In the genomic region with DNA sequence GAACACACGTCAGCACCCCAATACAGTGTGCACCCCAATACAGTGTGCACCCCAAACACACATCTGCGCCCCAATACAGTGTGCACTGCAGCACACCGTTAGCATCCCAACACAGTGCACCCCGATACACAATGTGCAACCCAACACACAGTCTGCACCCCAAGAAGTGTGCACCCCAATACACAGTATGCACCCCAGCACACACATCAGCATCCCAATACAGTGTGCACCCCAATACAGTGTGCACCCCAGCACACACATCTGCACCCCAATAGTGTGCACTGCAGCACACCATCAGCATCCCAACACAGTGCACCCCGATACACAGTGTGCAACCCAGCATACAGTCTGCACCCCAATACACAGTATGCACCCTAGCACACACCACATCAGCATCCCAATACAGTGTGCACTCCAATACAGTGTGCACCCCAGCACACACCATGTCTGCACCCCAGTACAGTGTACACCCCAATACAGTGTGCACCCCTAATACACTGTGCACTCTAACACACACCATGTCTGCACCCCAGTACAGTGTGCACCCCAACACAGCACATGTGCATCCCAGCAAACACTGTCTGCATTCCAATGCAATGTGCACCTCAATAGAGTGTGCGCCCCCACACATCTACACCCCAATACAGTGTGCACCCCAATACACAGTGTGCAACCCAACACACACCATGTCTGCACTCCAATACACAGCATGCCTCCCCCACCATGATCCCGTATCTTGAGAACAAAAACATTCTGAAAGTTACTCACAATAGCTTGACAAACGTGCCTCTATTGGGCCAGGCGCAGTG, we compare ENCODE assay signal across 8 cellular contexts. TPM values are rescaled to one million over a fixed set of nuclear protein-coding genes. Genes with fewer than 3 reads are reported as not detected.
DNase-seq lines count a peak whose midpoint lies in the region; ATAC-seq, FAIRE-seq and TF ChIP-seq lines count a peak whose summit lies in the region.

No MANE protein-coding gene starts in this region.

- H3K27me3 ChIP-seq in thoracic aorta (replicated peaks; ENCODE audit: insufficient read depth) (no peaks in the 10 kb centered on the region), small intestine (ENCODE audit: control insufficient read depth in 2 of 2, insufficient read depth in 2 of 2, low read length in 2 of 2) (no peaks in the 10 kb centered on the region)

- TF ChIP-seq CTCF in A549 (IDR thresholded peaks at IDR 0.05): no peak
- TF ChIP-seq CTCF in activated B cell treated with CpG ODN at 0.5 μM for 24 hours (IDR thresholded peaks at IDR 0.05): no peak
- no peak for TF ChIP-seq CTCF in thoracic aorta (IDR thresholded peaks at IDR 0.05)

- ATAC-seq in A549 (no peak), GM21825 (IDR thresholded peaks at IDR 0.05; ENCODE audit: unreplicated experiment) (peak; percentile 5), activated B cell treated with CpG ODN at 0.5 μM for 24 hours (ENCODE audit: low read depth) (no peak), thoracic aorta (ENCODE audit: insufficient number of reproducible peaks, low FRiP score, low read depth) (no peak)

- DNase-seq in A549 (ENCODE audit: low read depth in 1 of 2, low spot score in 1 of 2) (no peak), activated B cell treated with CpG ODN at 0.5 μM for 24 hours (no peak), thoracic aorta (ENCODE audit: low spot score) (no peak), small intestine (no peak), ureter (ENCODE audit: low spot score) (no peak), NCI-H1092 (lab: John Stamatoyannopoulos, UW) (no peak)

- peak overlapping the region; percentile 76 for H3K27ac Mint-ChIP-seq in activated B cell treated with CpG ODN at 0.5 μM for 24 hours

- intact Hi-C loops in activated B cell treated with CpG ODN at 0.5 μM for 24 hours (cut with micrococcal nuclease): loop anchor here (1.0 kb wide), 3 partner anchors 9 to 61 kb away; no protein-coding TSS in a partner anchor

- no peak for TF ChIP-seq RAD21 in A549 (conservative IDR thresholded peaks at IDR 0.05 in 1 of 2, IDR thresholded peaks at IDR 0.05 in 1 of 2)

- H3K36me3 ChIP-seq in thoracic aorta: no peaks in the 10 kb centered on the region
- no peaks in the 10 kb centered on the region for H3K36me3 ChIP-seq in small intestine (ENCODE audit: control insufficient read depth in 2 of 2, insufficient read depth in 2 of 2, low read length in 2 of 2)

- no peak for TF ChIP-seq POLR2A in A549 (IDR thresholded peaks at IDR 0.05; ENCODE audit: low read length)

- no peaks in the 10 kb centered on the region for H3K9me3 Mint-ChIP-seq in activated B cell treated with CpG ODN at 0.5 μM for 24 hours

- no peaks in the 10 kb centered on the region for H3K27me3 Mint-ChIP-seq in activated B cell treated with CpG ODN at 0.5 μM for 24 hours

- 59% methylated on average over 5 of the region's 9 CpGs for WGBS in A549 (ENCODE audit: missing lambda C conversion rate)
- WGBS in small intestine, 3 donors: 55 to 64% (median 60%) methylated on average over 9 of the region's 9 CpGs

- H3K4me3 Mint-ChIP-seq in activated B cell treated with CpG ODN at 0.5 μM for 24 hours: peak overlapping the region; percentile 80

- no peaks in the 10 kb centered on the region for H3K9me3 ChIP-seq in A549
- H3K9me3 ChIP-seq in iPS-18c (ENCODE audit: control insufficient read depth, insufficient read depth, low read length): no peaks in the 10 kb centered on the region
- no peaks in the 10 kb centered on the region for H3K9me3 ChIP-seq in thoracic aorta
- H3K9me3 ChIP-seq in small intestine (ENCODE audit: control insufficient read depth, low read depth): no peaks in the 10 kb centered on the region

- peaks cover 20% of the 10 kb centered on the region for H3K36me3 Mint-ChIP-seq in activated B cell treated with CpG ODN at 0.5 μM for 24 hours (ENCODE audit: low read depth)

- H3K4me1 Mint-ChIP-seq in activated B cell treated with CpG ODN at 0.5 μM for 24 hours: peaks cover 47% of the 10 kb centered on the region

- TF ChIP-seq EP300 in A549 (IDR thresholded peaks at IDR 0.05): no peak

- peak overlapping the region; percentile 71 to 100 for H3K27ac ChIP-seq in A549
- H3K27ac ChIP-seq in thoracic aorta: peak overlapping the region; percentile 55 to 70
- peak overlapping the region in 1 of 2 donors; percentile 65 for H3K27ac ChIP-seq in small intestine (ENCODE audit: low read depth in 1 of 2, low read length in 1 of 2)

- POLR2A ChIA-PET in A549 (lab: Yijun Ruan, JAX): interaction anchor here (0.9 to 2.3 kb wide), 2 partner anchors 8 to 208 kb away, joined by 5 to 25 read pairs; no protein-coding TSS in a partner anchor
- POLR2A ChIA-PET in activated B cell treated with CpG ODN at 0.5 μM for 24 hours (lab: Charles Lee): interaction anchor here (1.4 to 3.2 kb wide), 4 partner anchors 8 to 207 kb away, joined by 4 to 36 read pairs (median 15); no protein-coding TSS in a partner anchor

- CTCF ChIA-PET in A549 (lab: Yijun Ruan, JAX) (no interaction called here), activated B cell treated with CpG ODN at 0.5 μM for 24 hours (lab: Charles Lee) (interaction anchor here (2.3 kb wide), 1 partner anchor 62 kb away, joined by 8 read pairs; no protein-coding TSS in a partner anchor)

- H3K4me3 ChIP-seq in A549 (peak overlapping the region; percentile 69), iPS-18c (ENCODE audit: insufficient read depth, low read depth, low read length) (peak overlapping the region; percentile 56), thoracic aorta (peak overlapping the region; percentile 89), small intestine (ENCODE audit: low read depth in 1 of 2, low read length in 2 of 2) (peak overlapping the region in 1 of 2 donors; percentile 2)

- FAIRE-seq in A549 (lab: Jason Lieb, UNC): no peak
- FAIRE-seq in small intestine (lab: Jason Lieb, UNC): no peak

- H3K4me1 ChIP-seq in A549: peaks cover 23% of the 10 kb centered on the region
- H3K4me1 ChIP-seq in thoracic aorta (ENCODE audit: control insufficient read depth in 1 of 2, low read depth in 2 of 2): peaks cover 16 to 40% of the 10 kb centered on the region in 2 donors
- H3K4me1 ChIP-seq in small intestine (ENCODE audit: control insufficient read depth in 2 of 2, insufficient read depth in 1 of 2, low read depth in 1 of 2, low read length in 1 of 2): peaks cover 0 to 10% of the 10 kb centered on the region in 2 donors

- peak overlapping the region; percentile 93 for H3K4me2 ChIP-seq in A549

TF ChIP-seq in A549, 52 proteins besides CTCF, POLR2A, EP300 and RAD21:
- no peak for TF ChIP-seq EHMT2 (IDR thresholded peaks at IDR 0.05; ENCODE audit: low read depth)
- no peak for TF ChIP-seq RNF2 (IDR thresholded peaks at IDR 0.05; ENCODE audit: borderline replicate concordance, low read depth)
- TF ChIP-seq, protein P1, sequence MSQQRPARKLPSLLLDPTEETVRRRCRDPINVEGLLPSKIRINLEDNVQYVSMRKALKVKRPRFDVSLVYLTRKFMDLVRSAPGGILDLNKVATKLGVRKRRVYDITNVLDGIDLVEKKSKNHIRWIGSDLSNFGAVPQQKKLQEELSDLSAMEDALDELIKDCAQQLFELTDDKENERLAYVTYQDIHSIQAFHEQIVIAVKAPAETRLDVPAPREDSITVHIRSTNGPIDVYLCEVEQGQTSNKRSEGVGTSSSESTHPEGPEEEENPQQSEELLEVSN (IDR thresholded peaks at IDR 0.05; ENCODE audit: borderline replicate concordance, low read depth): no peak
- TF ChIP-seq, protein P2, sequence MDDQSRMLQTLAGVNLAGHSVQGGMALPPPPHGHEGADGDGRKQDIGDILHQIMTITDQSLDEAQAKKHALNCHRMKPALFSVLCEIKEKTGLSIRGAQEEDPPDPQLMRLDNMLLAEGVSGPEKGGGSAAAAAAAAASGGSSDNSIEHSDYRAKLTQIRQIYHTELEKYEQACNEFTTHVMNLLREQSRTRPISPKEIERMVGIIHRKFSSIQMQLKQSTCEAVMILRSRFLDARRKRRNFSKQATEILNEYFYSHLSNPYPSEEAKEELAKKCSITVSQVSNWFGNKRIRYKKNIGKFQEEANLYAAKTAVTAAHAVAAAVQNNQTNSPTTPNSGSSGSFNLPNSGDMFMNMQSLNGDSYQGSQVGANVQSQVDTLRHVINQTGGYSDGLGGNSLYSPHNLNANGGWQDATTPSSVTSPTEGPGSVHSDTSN (IDR thresholded peaks at IDR 0.05): no peak
- no peak for TF ChIP-seq CBX2 (IDR thresholded peaks at IDR 0.05; ENCODE audit: borderline replicate concordance, low read depth)
- TF ChIP-seq ESRRA (IDR thresholded peaks at IDR 0.05; ENCODE audit: borderline replicate concordance, low read length): no peak
- no peak for TF ChIP-seq HOXB13 (CRISPR knock-in tag; IDR thresholded peaks at IDR 0.05; ENCODE audit: low read depth)
- no peak for TF ChIP-seq NR3C1 (IDR thresholded peaks at IDR 0.05)
- TF ChIP-seq CHD4 (IDR thresholded peaks at IDR 0.05; ENCODE audit: borderline replicate concordance): no peak
- no peak for TF ChIP-seq TFCP2L1 (CRISPR knock-in tag; IDR thresholded peaks at IDR 0.05)
- no peak for TF ChIP-seq HOXA7 (CRISPR knock-in tag; IDR thresholded peaks at IDR 0.05)

RNA-seq across cellular contexts. Expression of a gene that starts 0.9 kb away (rescaled TPM):
- polyA plus RNA-seq in A549 (2011; rRNA removed) (28.8 and 31.5 TPM in 2 replicates), A549 (2017; fragmentation: RNase III; extraction: RNeasy Plus Mini Kit Qiagen cat#74134 plus additional on column Dnase treatment) (41.4 to 42.6 TPM (median 41.8 TPM) in 3 replicates), small intestine (10 to 100 TPM; 69.7 to 92.6 (median 77.3) TPM)
- 48.9 and 54.3 TPM in 2 replicates for polyA plus RNA-seq in A549 (2012; cell fraction: cytosol; rRNA removed)
- 106 and 107 TPM in 2 replicates for polyA plus RNA-seq in A549 (2012; cell fraction: nucleus; rRNA removed)
- polyA minus RNA-seq in A549 (2011; rRNA and poly(A)+ RNA removed): 24.2 and 26.0 TPM in 2 replicates
- total RNA-seq in activated B cell treated with CpG ODN at 0.5 μM for 24 hours (90.1 and 115 TPM in 2 replicates), thoracic aorta (10 to 100 TPM; 45.9 to 70.4 TPM), ureter (86.7 TPM)

RNA-seq across cellular contexts. Expression of a gene that starts 6.7 kb away (rescaled TPM):
- polyA plus RNA-seq in A549 (2011; rRNA removed): 5.1 and 8.6 TPM in 2 replicates
- polyA plus RNA-seq in A549 (2012; cell fraction: cytosol; rRNA removed): 24.6 and 25.6 TPM in 2 replicates
- polyA plus RNA-seq in A549 (2012; cell fraction: nucleus; rRNA removed): 16.7 and 21.0 TPM in 2 replicates
- polyA plus RNA-seq in A549 (2017; fragmentation: RNase III; extraction: RNeasy Plus Mini Kit Qiagen cat#74134 plus additional on column Dnase treatment): 6.9 to 7.9 TPM (median 7.2 TPM) in 3 replicates
- 5.1 and 5.4 TPM in 2 replicates for polyA minus RNA-seq in A549 (2011; rRNA and poly(A)+ RNA removed)
- 14.3 and 15.3 TPM in 2 replicates for total RNA-seq in activated B cell treated with CpG ODN at 0.5 μM for 24 hours
- 10 to 100 TPM; 11.6 to 26.3 TPM for total RNA-seq in thoracic aorta
- polyA plus RNA-seq in small intestine: 10 to 100 TPM; 10.8 to 18.6 (median 15.7) TPM
- 8.8 TPM for total RNA-seq in ureter
